21 cellular contexts compared by ENCODE assay signal in the genomic region with DNA sequence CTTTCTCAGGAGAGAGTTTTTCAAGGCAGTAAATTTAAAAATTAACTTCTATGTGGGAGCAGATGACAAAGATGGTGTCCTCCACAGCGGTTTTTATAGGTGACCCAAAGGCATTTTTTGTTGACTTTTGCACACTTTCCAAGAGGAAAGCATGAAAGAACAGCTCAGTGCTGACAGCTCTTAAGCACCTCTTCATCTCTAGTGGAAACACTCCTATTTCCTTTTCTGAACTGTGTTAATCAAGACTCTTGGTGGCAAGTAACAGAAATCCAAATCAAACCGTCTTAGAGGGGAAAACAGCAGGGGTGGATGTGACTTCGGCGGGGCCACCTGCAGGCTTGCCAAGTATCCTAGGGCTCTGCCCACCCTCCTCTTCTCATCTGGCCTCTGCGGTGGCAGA.
DNase-seq lines count a peak whose midpoint lies in the region; ATAC-seq and TF ChIP-seq lines count a peak whose summit lies in the region.
"Had no signal": no experiment of that assay in that cellular context is flagged by ENCODE, and none has a peak within 500 bp of the region (broad histone marks: within the 10 kb centered on the region; RNA-seq: fewer than 3 reads in every experiment).

No MANE protein-coding gene starts in this region.

- H3K4me3 Mint-ChIP-seq in activated CD4-positive, alpha-beta T cell treated with anti-CD3 and anti-CD28 coated beads, Interleukin-2, amount 10 ng/mL, durations not matched to agents 24 days and 14 days, result no peak overlapping the region
- H3K4me3 Mint-ChIP-seq: CD14-positive monocyte; CD4-positive, alpha-beta T cell; CD8-positive, alpha-beta memory T cell; H9; HFFc6 had no signal

- H3K9me3 Mint-ChIP-seq in activated CD4-positive, alpha-beta T cell treated with anti-CD3 and anti-CD28 coated beads, Interleukin-2, amount 10 ng/mL, durations not matched to agents 24 days and 14 days, result no peaks in the 10 kb centered on the region
- H3K9me3 Mint-ChIP-seq: CD4-positive, alpha-beta T cell; CD8-positive, alpha-beta memory T cell; H9; HFFc6 had no signal

- no peak overlapping the region for H3K27ac ChIP-seq in lower lobe of right lung
- no peak overlapping the region for H3K27ac ChIP-seq in upper lobe of right lung
- H3K27ac ChIP-seq: A549; BLaER1 treated with 17β-estradiol and CSF1 and Interleukin-3, amounts not matched to agents 10 nM and 100 nM had no signal

- H3K27me3 Mint-ChIP-seq in activated CD4-positive, alpha-beta T cell treated with anti-CD3 and anti-CD28 coated beads, Interleukin-2, amount 10 ng/mL, durations not matched to agents 24 days and 14 days, result no peaks in the 10 kb centered on the region
- H3K27me3 Mint-ChIP-seq: CD4-positive, alpha-beta T cell; CD8-positive, alpha-beta memory T cell had no signal

- intact Hi-C loops in activated CD4-positive, alpha-beta T cell treated with anti-CD3 and anti-CD28 coated beads, Interleukin-2, amount 10 ng/mL, durations not matched to agents 24 days and 14 days (cut with micrococcal nuclease), result no loop called here
- intact Hi-C loops in lower lobe of right lung (cut with DNase I), result no loop called here
- intact Hi-C loops in upper lobe of right lung (cut with DNase I), result no loop called here

- H3K36me3 ChIP-seq in lower lobe of right lung (peaks cover 9% of the 10 kb centered on the region), upper lobe of right lung (no peaks in the 10 kb centered on the region)

- peaks cover 2% of the 10 kb centered on the region for H3K4me1 Mint-ChIP-seq in activated CD4-positive, alpha-beta T cell treated with anti-CD3 and anti-CD28 coated beads, Interleukin-2, amount 10 ng/mL, durations not matched to agents 24 days and 14 days
- H3K4me1 Mint-ChIP-seq: CD14-positive monocyte; CD8-positive, alpha-beta memory T cell had no signal

- TF ChIP-seq CTCF in lower lobe of right lung (IDR thresholded peaks at IDR 0.05) (no peak), upper lobe of right lung (IDR thresholded peaks at IDR 0.05) (no peak)

- H3K4me3 ChIP-seq in lower lobe of right lung (no peak overlapping the region), upper lobe of right lung (no peak overlapping the region)
- H3K4me3 ChIP-seq: A549; BLaER1 treated with 17β-estradiol and CSF1 and Interleukin-3, amounts not matched to agents 10 nM and 100 nM had no signal

- H3K4me1 ChIP-seq in lower lobe of right lung (no peaks in the 10 kb centered on the region), upper lobe of right lung (no peaks in the 10 kb centered on the region)
- H3K4me1 ChIP-seq: A549 had no signal

- no peak overlapping the region for H3K27ac Mint-ChIP-seq in activated CD4-positive, alpha-beta T cell treated with anti-CD3 and anti-CD28 coated beads, Interleukin-2, amount 10 ng/mL, durations not matched to agents 24 days and 14 days
- H3K27ac Mint-ChIP-seq: CD4-positive, alpha-beta T cell; CD8-positive, alpha-beta memory T cell; H9; HFFc6 had no signal

- H3K36me3 Mint-ChIP-seq in activated CD4-positive, alpha-beta T cell treated with anti-CD3 and anti-CD28 coated beads, Interleukin-2, amount 10 ng/mL, durations not matched to agents 24 days and 14 days (ENCODE audit: low read depth), result peaks cover 12% of the 10 kb centered on the region

- H3K9me3 ChIP-seq in lower lobe of right lung (no peaks in the 10 kb centered on the region), upper lobe of right lung (no peaks in the 10 kb centered on the region)
- H3K9me3 ChIP-seq: A549; BE2C; BLaER1 treated with 17β-estradiol and CSF1 and Interleukin-3, amounts not matched to agents 10 nM and 100 nM had no signal

- peak; percentile 43 to 58 for ATAC-seq in lower lobe of right lung
- ATAC-seq in upper lobe of right lung, result peak; percentile 55
- no peak for ATAC-seq in GM18861 (IDR thresholded peaks at IDR 0.05; ENCODE audit: unreplicated experiment)
- ATAC-seq: A549, HCT116 had no signal

- peak; percentile 39 for DNase-seq in activated CD4-positive, alpha-beta T cell treated with anti-CD3 and anti-CD28 coated beads, Interleukin-2, amount 10 ng/mL, durations not matched to agents 24 days and 14 days
- no peak for DNase-seq in activated CD4-positive, alpha-beta T cell treated with anti-CD3 and anti-CD28 coated beads, Interleukin-2, amount 50 U/mL, for 1 hour
- DNase-seq in lower lobe of right lung (no peak), upper lobe of right lung (no peak), NCI-H1105 (lab: John Stamatoyannopoulos, UW) (no peak)
- DNase-seq: 8988T; ACHN; AML-193; BE2C; CD4-positive, alpha-beta T cell; CD8-positive, alpha-beta memory T cell; DMS 273 treated with DMSO at 0.1 percent for 48 hours; DMS79 treated with DMSO at 0.1 percent for 48 hours; GF-D8; H9; HFFc6 had no signal

- H3K27me3 ChIP-seq in lower lobe of right lung (ENCODE audit: low read depth) (no peaks in the 10 kb centered on the region), upper lobe of right lung (no peaks in the 10 kb centered on the region)
- H3K27me3 ChIP-seq: BE2C; BLaER1 treated with 17β-estradiol and CSF1 and Interleukin-3, amounts not matched to agents 10 nM and 100 nM had no signal
